ENCODE assay signal across 1 cellular context in genomic region chr5:126538579-126538978, GRCh38.
TF ChIP-seq lines count a peak whose summit lies in the region.

No MANE protein-coding gene starts in this region.

TF ChIP-seq in K562, 482 proteins besides CTCF, POLR2A, EP300 and RAD21:
- TF ChIP-seq SMARCA5 (IDR thresholded peaks at IDR 0.05) (peak; percentile 88), KDM1A (IDR thresholded peaks at IDR 0.05) (peak; percentile 88 to 91), GTF2E2 (tag; IDR thresholded peaks at IDR 0.05) (0 out of 2 replicates have a peak, but pooled peaks have one; percentile 22), ZNF511 (CRISPR knock-in tag; IDR thresholded peaks at IDR 0.05) (no peak), SMARCB1 (IDR thresholded peaks at IDR 0.05; ENCODE audit: insufficient read length, low read depth) (no peak), CBX1 (IDR thresholded peaks at IDR 0.05; ENCODE audit: low read depth) (0 out of 2 replicates have a peak, but pooled peaks have one; percentile 55), HDAC1 (IDR thresholded peaks at IDR 0.05) (0 out of 4 replicates have a peak, but pooled peaks of 1 of the 2 experiments have one; percentile 18), PHF20 (IDR thresholded peaks at IDR 0.05; ENCODE audit: partially characterized antibody) (peak; percentile 53), ZBTB8A (IDR thresholded peaks at IDR 0.05; ENCODE audit: partially characterized antibody) (no peak), ZFP36 (IDR thresholded peaks at IDR 0.05; ENCODE audit: low read depth, low read length, partially characterized antibody) (peak; percentile 86), RFX7 (CRISPR knock-in tag; IDR thresholded peaks at IDR 0.05) (no peak), SMAD3 (CRISPR knock-in tag; conservative IDR thresholded peaks at IDR 0.05) (no peak), BCOR (IDR thresholded peaks at IDR 0.05) (peak; percentile 99), CEBPG (CRISPR knock-in tag; IDR thresholded peaks at IDR 0.05) (no peak), CEBPG (tag; conservative IDR thresholded peaks at IDR 0.05 in 1 of 2, IDR thresholded peaks at IDR 0.05 in 1 of 2) (0 out of 4 replicates have a peak, but pooled peaks of 1 of the 2 experiments have one; percentile 14), SUPT5H (IDR thresholded peaks at IDR 0.05) (no peak), MNT (conservative IDR thresholded peaks at IDR 0.05) (peak in 1 of 2 experiments; percentile 22; a peak in 1 of 4 replicates), RCOR1 (IDR thresholded peaks at IDR 0.05; ENCODE audit: borderline replicate concordance in 1 of 2, low read depth in 2 of 2, low read length in 2 of 2) (peak in 1 of 2 experiments; percentile 33; a peak in 1 of 4 replicates), RBM25 (IDR thresholded peaks at IDR 0.05; ENCODE audit: low read depth, low read length, severe bottlenecking) (peak; percentile 99), HDAC2 (IDR thresholded peaks at IDR 0.05) (peak; percentile 82; the same call in 1 of the 2 replicates), FOXJ3 (CRISPR knock-in tag; IDR thresholded peaks at IDR 0.05) (no peak), ADNP (tag; IDR thresholded peaks at IDR 0.05) (peak; percentile 92), RAD51 (IDR thresholded peaks at IDR 0.05; ENCODE audit: borderline replicate concordance, low read depth) (no peak), CC2D1A (IDR thresholded peaks at IDR 0.05) (no peak), BRD9 (IDR thresholded peaks at IDR 0.05; ENCODE audit: low read depth, partially characterized antibody) (peak; percentile 17), SIX5 (IDR thresholded peaks at IDR 0.05; ENCODE audit: borderline replicate concordance in 1 of 2, insufficient read depth in 1 of 2, low read depth in 1 of 2, low read length in 2 of 2) (no peak), CHD4 (IDR thresholded peaks at IDR 0.05; ENCODE audit: insufficient read depth, insufficient replicate concordance, low read depth, low read length, poor library complexity, severe bottlenecking) (peak; percentile 91), RNF2 (IDR thresholded peaks at IDR 0.05) (no peak), CBX3 (IDR thresholded peaks at IDR 0.05; ENCODE audit: borderline replicate concordance in 1 of 2, low read length in 2 of 2) (peak in 1 of 2 experiments; percentile 39; a peak in 1 of 3 replicates), CTCFL (IDR thresholded peaks at IDR 0.05; ENCODE audit: borderline replicate concordance, insufficient read depth, low read depth, low read length, poor library complexity, severe bottlenecking) (no peak)
